In genomic region chr3:66335671-66336070, GRCh38 we compare ENCODE assay signal across 16 cellular contexts.
"Had no signal": no experiment of that assay in that cellular context is flagged by ENCODE, and none has a peak within 500 bp of the region (broad histone marks: within the 10 kb centered on the region; RNA-seq: fewer than 3 reads in every experiment).

No MANE protein-coding gene starts in this region.

- H3K4me1 ChIP-seq: parathyroid adenoma had no signal

- H2AFZ ChIP-seq: parathyroid adenoma had no signal

- DNase-seq: activated CD4-positive, alpha-beta memory T cell treated with anti-CD3 and anti-CD28 coated beads for 36 hours; activated CD4-positive, alpha-beta T cell treated with anti-CD3 and anti-CD28 coated beads for 36 hours; activated T-cell treated with anti-CD3 and anti-CD28 coated beads for 4 hours; hippocampal formation; left ventricle myocardium superior; naive thymus-derived CD4-positive, alpha-beta T cell; stimulated activated CD4-positive, alpha-beta T cell treated with anti-CD3 and anti-CD28 coated beads, Interleukin-4, amount 100 ng/mL, for 1 hour; stomach had no signal

- H3K27me3 ChIP-seq: neutrophil, stomach had no signal

- H3K9ac ChIP-seq: parathyroid adenoma had no signal

- H3K36me3 Mint-ChIP-seq: activated CD4-positive, alpha-beta memory T cell treated with anti-CD3 and anti-CD28 coated beads for 36 hours; type B pancreatic cell had no signal

- H3K27ac ChIP-seq: epithelial cell of prostate, neutrophil, parathyroid adenoma, stomach had no signal

- H3K27me3 Mint-ChIP-seq: activated CD4-positive, alpha-beta memory T cell treated with anti-CD3 and anti-CD28 coated beads for 36 hours; activated CD4-positive, alpha-beta T cell treated with anti-CD3 and anti-CD28 coated beads for 36 hours; activated naive CD8-positive, alpha-beta T cell; naive thymus-derived CD4-positive, alpha-beta T cell; type B pancreatic cell had no signal

- H3K27ac Mint-ChIP-seq: activated CD4-positive, alpha-beta memory T cell treated with anti-CD3 and anti-CD28 coated beads for 36 hours; activated CD4-positive, alpha-beta T cell treated with anti-CD3 and anti-CD28 coated beads for 36 hours; activated naive CD8-positive, alpha-beta T cell; T-helper 2 cell treated with Interferon-gamma antibody and Interleukin-4, amounts not matched to agents 5 μg/mL and 100 μg/mL, for 36 hours; type B pancreatic cell had no signal

- ATAC-seq: naive thymus-derived CD4-positive, alpha-beta T cell; sciatic nerve had no signal

- H3K4me3 Mint-ChIP-seq: activated CD4-positive, alpha-beta memory T cell treated with anti-CD3 and anti-CD28 coated beads for 36 hours; activated CD4-positive, alpha-beta T cell treated with anti-CD3 and anti-CD28 coated beads for 36 hours; activated naive CD8-positive, alpha-beta T cell; T-helper 2 cell treated with Interferon-gamma antibody and Interleukin-4, amounts not matched to agents 5 μg/mL and 100 μg/mL, for 36 hours; type B pancreatic cell had no signal

- H3K4me2 ChIP-seq: smooth muscle cell had no signal

- H3K9me3 ChIP-seq: neutrophil, stomach had no signal

- H3K79me2 ChIP-seq: parathyroid adenoma had no signal

- H3K9me3 Mint-ChIP-seq: activated CD4-positive, alpha-beta memory T cell treated with anti-CD3 and anti-CD28 coated beads for 36 hours; T-helper 2 cell treated with Interferon-gamma antibody and Interleukin-4, amounts not matched to agents 5 μg/mL and 100 μg/mL, for 36 hours had no signal
